ENCODE assay signal across 15 cellular contexts in the genomic region with DNA sequence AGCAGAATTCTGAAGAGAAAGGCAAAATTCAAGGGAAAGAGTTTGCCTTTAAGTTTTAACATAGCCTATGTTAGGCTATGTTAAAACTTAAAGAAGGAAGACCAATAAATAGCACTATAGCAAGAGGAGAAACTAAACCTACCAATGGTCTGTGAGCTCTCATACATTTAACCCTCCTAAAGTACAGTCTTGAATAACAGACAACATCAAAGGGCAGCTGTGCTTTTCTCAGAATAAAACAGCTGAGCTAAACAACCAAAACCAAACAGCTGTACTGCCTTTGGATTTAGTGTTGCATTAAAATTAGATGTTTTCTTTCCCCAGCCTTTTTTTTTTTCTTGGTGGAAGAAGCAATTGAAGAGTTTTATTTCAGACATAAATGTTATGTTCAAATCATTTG.
"Had no signal": no experiment of that assay in that cellular context is flagged by ENCODE, and none has a peak within 500 bp of the region (broad histone marks: within the 10 kb centered on the region; RNA-seq: fewer than 3 reads in every experiment).

No MANE protein-coding gene starts in this region.

- H3K27me3 ChIP-seq: breast epithelium, gastrocnemius medialis, heart left ventricle, pancreas, thyroid gland had no signal

- H3K9me3 ChIP-seq: pancreas, thyroid gland had no signal

- H3K36me3 ChIP-seq: breast epithelium, gastrocnemius medialis, heart left ventricle, pancreas, thyroid gland had no signal

- DNase-seq: activated CD4-positive, alpha-beta T cell treated with anti-CD3 and anti-CD28 coated beads, Interleukin-2, amount 10 ng/mL, durations not matched to agents 7 days and 5 days; activated CD4-positive, CD25-positive, alpha-beta regulatory T cell; activated naive CD4-positive, alpha-beta T cell; activated naive CD8-positive, alpha-beta T cell treated with anti-CD3 and anti-CD28 coated beads, Interleukin-2, amount 50 U/mL, for 24 hours; aorta; cerebellar nuclear complex; gastrocnemius medialis; heart left ventricle; left cardiac atrium; pancreas; stimulated activated CD4-positive, alpha-beta T cell treated with anti-CD3 and anti-CD28 coated beads, Interleukin-4, amount 100 ng/mL, for 1 hour; stimulated activated naive B cell treated with anti-CD40 and anti-IgM and Interleukin-4, amounts not matched to agents 10 μg/mL and 1 μg/mL and 100 μg/mL, for 72 hours; thyroid gland had no signal

- H3K4me1 ChIP-seq: breast epithelium, gastrocnemius medialis, heart left ventricle had no signal

- H3K4me3 ChIP-seq: breast epithelium, gastrocnemius medialis, heart left ventricle, lung, pancreas, thyroid gland had no signal

- H3K27ac ChIP-seq: breast epithelium, gastrocnemius medialis, heart left ventricle, pancreas, thyroid gland had no signal
